8 cellular contexts compared by ENCODE assay signal in genomic region chr1:160046494-160047115, GRCh38. TPM values are rescaled to one million over a fixed set of nuclear protein-coding genes. Genes with fewer than 3 reads are reported as not detected.
DNase-seq lines count a peak whose midpoint lies in the region; ATAC-seq, FAIRE-seq and TF ChIP-seq lines count a peak whose summit lies in the region.

No MANE protein-coding gene starts in this region.

- WGBS in small intestine, 3 donors: 4 to 5% (median 5%) methylated on average over 11 of the region's 11 CpGs

- DNase-seq in HPDE6-E6E7 (ENCODE audit: extremely low spot score): peak; percentile 63
- DNase-seq in SKM-1 (lab: John Stamatoyannopoulos, UW; ENCODE audit: unreplicated experiment): peak; percentile 71
- peak; percentile 46 for DNase-seq in small intestine
- DNase-seq in NCI-H187 treated with DMSO at 0.1 percent for 48 hours (lab: John Stamatoyannopoulos, UW): no peak

- H3K27ac Mint-ChIP-seq in brain: peak overlapping the region; percentile 20 to 84 (median 79)

- TF ChIP-seq CTCF in brain (conservative IDR thresholded peaks at IDR 0.05): peak; percentile 68 to 82

- FAIRE-seq in small intestine (lab: Jason Lieb, UNC): no peak

- no peaks in the 10 kb centered on the region for H3K9me3 ChIP-seq in BLaER1 treated with 17β-estradiol and CSF1 and Interleukin-3, amounts not matched to agents 10 nM and 100 nM (replicated peaks in 1 of 11)
- H3K9me3 ChIP-seq in iPS-18a (ENCODE audit: control insufficient read depth, low read depth, low read length): no peaks in the 10 kb centered on the region
- no peaks in the 10 kb centered on the region for H3K9me3 ChIP-seq in small intestine (ENCODE audit: control insufficient read depth, low read depth)

- H3K4me1 ChIP-seq in BLaER1 treated with 17β-estradiol and CSF1 and Interleukin-3, amounts not matched to agents 10 nM and 100 nM: peaks cover 0 to 12% (median 9%) of the 10 kb centered on the region in 10 experiments; a peak in 13 of 20 replicates
- H3K4me1 ChIP-seq in iPS-18a (ENCODE audit: control insufficient read depth, low read depth, low read length) (peaks cover 33% of the 10 kb centered on the region), small intestine (ENCODE audit: control insufficient read depth in 2 of 2, insufficient read depth in 1 of 2, low read depth in 1 of 2, low read length in 1 of 2) (peaks cover 0 to 9% of the 10 kb centered on the region in 2 donors)

- H4K20me1 ChIP-seq in BLaER1 treated with 17β-estradiol and CSF1 and Interleukin-3, amounts not matched to agents 10 nM and 100 nM: no peaks in the 10 kb centered on the region

- ATAC-seq in GM18867 (IDR thresholded peaks at IDR 0.05; ENCODE audit: unreplicated experiment): peak; percentile 78

- H3K27me3 ChIP-seq in BLaER1 treated with 17β-estradiol and CSF1 and Interleukin-3, amounts not matched to agents 10 nM and 100 nM: no peaks in the 10 kb centered on the region
- H3K27me3 ChIP-seq in iPS-18a (ENCODE audit: control insufficient read depth, insufficient read depth, low read length): no peaks in the 10 kb centered on the region
- H3K27me3 ChIP-seq in small intestine (ENCODE audit: control insufficient read depth in 2 of 2, insufficient read depth in 2 of 2, low read length in 2 of 2): no peaks in the 10 kb centered on the region

- H3K9ac ChIP-seq in BLaER1 treated with 17β-estradiol and CSF1 and Interleukin-3, amounts not matched to agents 10 nM and 100 nM: 0 out of 22 replicates have a peak overlapping the region, but pooled peaks of 2 of the 11 experiments have one; percentile 1 to 33
- no peak overlapping the region for H3K9ac ChIP-seq in iPS-18a (ENCODE audit: low read length)

- H3K27ac ChIP-seq in BLaER1 treated with 17β-estradiol and CSF1 and Interleukin-3, amounts not matched to agents 10 nM and 100 nM: no peak overlapping the region
- H3K27ac ChIP-seq in iPS-18a (ENCODE audit: low read length): no peak overlapping the region
- H3K27ac ChIP-seq in small intestine (ENCODE audit: low read depth in 1 of 2, low read length in 1 of 2): no peak overlapping the region

- peak overlapping the region in 9 of 11 experiments; percentile 13 to 74 (median 21); a peak in 14 of 22 replicates for H3K4me2 ChIP-seq in BLaER1 treated with 17β-estradiol and CSF1 and Interleukin-3, amounts not matched to agents 10 nM and 100 nM

- H3K27me3 Mint-ChIP-seq in brain: peaks cover 7% of the 10 kb centered on the region

- no peaks in the 10 kb centered on the region for H3K9me3 Mint-ChIP-seq in brain

- H3K36me3 ChIP-seq in BLaER1 treated with 17β-estradiol and CSF1 and Interleukin-3, amounts not matched to agents 10 nM and 100 nM: no peaks in the 10 kb centered on the region
- H3K36me3 ChIP-seq in iPS-18a (ENCODE audit: control insufficient read depth, low read depth, low read length): no peaks in the 10 kb centered on the region
- H3K36me3 ChIP-seq in small intestine (ENCODE audit: control insufficient read depth in 2 of 2, insufficient read depth in 2 of 2, low read length in 2 of 2): no peaks in the 10 kb centered on the region

- peak overlapping the region in 4 of 5 experiments; percentile 3 to 43 (median 30) for H3K4me3 Mint-ChIP-seq in brain

- H3K36me3 Mint-ChIP-seq in brain: no peaks in the 10 kb centered on the region

- no peak overlapping the region for H3K4me3 ChIP-seq in BLaER1 treated with 17β-estradiol and CSF1 and Interleukin-3, amounts not matched to agents 10 nM and 100 nM
- peak overlapping the region; percentile 11 for H3K4me3 ChIP-seq in iPS-18a (ENCODE audit: low read length)
- H3K4me3 ChIP-seq in small intestine (ENCODE audit: low read depth in 1 of 2, low read length in 2 of 2): no peak overlapping the region

- peaks cover 31% of the 10 kb centered on the region for H3K4me1 Mint-ChIP-seq in brain

RNA-seq across cellular contexts. Expression of gene PIGM, which starts 14.8 kb away (rescaled TPM):
- polyA plus RNA-seq in brain (ENCODE audit: insufficient read depth, low read depth, low replicate concordance) (3.1 TPM), small intestine (1 to 10 TPM; 1.1 to 4.0 (median 1.4) TPM)

RNA-seq across cellular contexts. Expression of gene KCNJ10, which starts 23.4 kb away (rescaled TPM):
- polyA plus RNA-seq in brain (ENCODE audit: insufficient read depth, low read depth, low replicate concordance) (79.9 TPM), small intestine (under 1 TPM in 1 of 3 donors, not detected in 2; 0.25 TPM)

RNA-seq across cellular contexts. Expression of gene KCNJ9, which starts 34.7 kb away (rescaled TPM):
- polyA plus RNA-seq in brain (ENCODE audit: insufficient read depth, low read depth, low replicate concordance): 19.0 TPM
- under 1 TPM in 1 of 3 donors, not detected in 2; 0.19 TPM for polyA plus RNA-seq in small intestine

RNA-seq across cellular contexts. Expression of gene IGSF8, which starts 51.8 kb away (rescaled TPM):
- polyA plus RNA-seq in brain (ENCODE audit: insufficient read depth, low read depth, low replicate concordance) (111 TPM), small intestine (10 to 100 TPM; 11.0 to 29.5 (median 13.5) TPM)

Comparison
In these comparisons a context has a peak if more than half of its experiments do, and no peak if none do; other contexts are left out.
1. RNA of gene KCNJ10, which starts 23.4 kb away (polyA plus RNA-seq): 79.9 TPM in brain (single experiment); 0.25 TPM in small intestine; every median in the first group is over 10 times any median in the second.
2. RNA of gene KCNJ9, which starts 34.7 kb away (polyA plus RNA-seq): 19.0 TPM in brain (single experiment); 0.19 TPM in small intestine; every median in the first group is over 10 times any median in the second.